In the genomic region with DNA sequence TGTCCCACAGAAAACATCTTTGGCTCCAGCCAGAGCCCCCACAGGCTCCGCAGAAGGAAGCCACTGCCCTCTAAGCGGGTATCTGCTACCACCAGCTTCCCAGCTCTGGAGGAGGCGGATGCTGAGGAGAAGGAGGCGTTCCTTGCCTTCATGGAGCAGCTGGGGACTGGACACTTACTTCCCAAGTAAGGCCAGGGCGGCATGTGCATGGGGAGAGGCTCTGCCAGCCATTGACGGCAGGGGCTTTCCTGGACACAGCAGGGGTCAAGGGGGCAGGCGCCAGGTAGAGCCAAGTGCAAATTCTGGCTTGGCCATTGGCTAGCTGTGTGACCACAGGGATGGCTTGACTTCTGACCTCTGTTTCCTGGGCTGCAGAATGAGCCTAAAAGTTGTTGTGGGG, we compare ENCODE assay signal across 26 cellular contexts. TPM values are rescaled to one million over a fixed set of nuclear protein-coding genes. Genes with fewer than 3 reads are reported as not detected.
"Had no signal": no experiment of that assay in that cellular context is flagged by ENCODE, and none has a peak within 500 bp of the region (broad histone marks: within the 10 kb centered on the region; RNA-seq: fewer than 3 reads in every experiment).

No MANE protein-coding gene starts in this region.

- H3K27me3 Mint-ChIP-seq: stimulated activated memory B cell treated with anti-CD40 and anti-IgM and Interleukin-4, amounts not matched to agents 10 μg/mL and 1 μg/mL and 100 μg/mL, for 72 hours; stimulated activated naive CD8-positive, alpha-beta T cell treated with anti-CD3 and anti-CD28 coated beads, Interleukin-15, Interleukin-2, amounts not matched to agents 100 ng/mL and 50 ng/mL, for 24 hours had no signal

- DNase-seq: effector CD8-positive, alpha-beta T cell; gastrocnemius medialis; heart right ventricle; hypothalamus; islet precursor cell; mammary epithelial cell; mucosa of descending colon; naive thymus-derived CD8-positive, alpha-beta T cell; nucleus accumbens; pancreas; stimulated activated CD4-positive, alpha-beta T cell treated with anti-CD3 and anti-CD28 coated beads, Interleukin-15, amount 100 ng/mL, for 24 hours; stimulated activated CD4-positive, alpha-beta T cell treated with anti-CD3 and anti-CD28 coated beads, Interleukin-1b, Interleukin-23, amount 100 ng/mL, for 48 hours; stimulated activated CD4-positive, alpha-beta T cell treated with anti-CD3 and anti-CD28 coated beads, Interleukin-4, amount 100 ng/mL, for 24 hours; upper lobe of left lung had no signal

- H3K27me3 ChIP-seq: gastrocnemius medialis, heart right ventricle, pancreas, right lobe of liver, upper lobe of left lung, vagina had no signal

- H3K4me3 ChIP-seq: coronary artery, gastrocnemius medialis, heart right ventricle, mucosa of descending colon, pancreas, prostate gland, right lobe of liver, tibial artery, upper lobe of left lung, vagina had no signal

- H3K27ac Mint-ChIP-seq: naive thymus-derived CD8-positive, alpha-beta T cell; stimulated activated memory B cell treated with anti-CD40 and anti-IgM and Interleukin-4, amounts not matched to agents 10 μg/mL and 1 μg/mL and 100 μg/mL, for 72 hours; stimulated activated naive CD8-positive, alpha-beta T cell treated with anti-CD3 and anti-CD28 coated beads, Interleukin-15, Interleukin-2, amounts not matched to agents 100 ng/mL and 50 ng/mL, for 24 hours had no signal

- H3K9me3 ChIP-seq: gastrocnemius medialis, heart right ventricle, mucosa of descending colon, pancreas, prostate gland, right lobe of liver, tibial artery, upper lobe of left lung, vagina had no signal

- H3K4me1 Mint-ChIP-seq: neural crest cell had no signal

- H3K9me3 Mint-ChIP-seq: naive thymus-derived CD8-positive, alpha-beta T cell; neural crest cell; stimulated activated memory B cell treated with anti-CD40 and anti-IgM and Interleukin-4, amounts not matched to agents 10 μg/mL and 1 μg/mL and 100 μg/mL, for 72 hours; stimulated activated naive CD8-positive, alpha-beta T cell treated with anti-CD3 and anti-CD28 coated beads, Interleukin-15, Interleukin-2, amounts not matched to agents 100 ng/mL and 50 ng/mL, for 24 hours had no signal

- H3K4me3 Mint-ChIP-seq: naive thymus-derived CD8-positive, alpha-beta T cell; neural crest cell; stimulated activated memory B cell treated with anti-CD40 and anti-IgM and Interleukin-4, amounts not matched to agents 10 μg/mL and 1 μg/mL and 100 μg/mL, for 72 hours; stimulated activated naive CD8-positive, alpha-beta T cell treated with anti-CD3 and anti-CD28 coated beads, Interleukin-15, Interleukin-2, amounts not matched to agents 100 ng/mL and 50 ng/mL, for 24 hours had no signal

- H3K4me1 ChIP-seq: gastrocnemius medialis, heart right ventricle, pancreas, prostate gland, right lobe of liver, tibial artery, upper lobe of left lung had no signal

- H3K27ac ChIP-seq: coronary artery, gastrocnemius medialis, heart right ventricle, pancreas, prostate gland, right lobe of liver, tibial artery, upper lobe of left lung, vagina had no signal

- ATAC-seq: esophagus mucosa; gastrocnemius medialis; heart right ventricle; left lobe of liver; mucosa of descending colon; naive thymus-derived CD8-positive, alpha-beta T cell; pancreas; stimulated activated memory B cell treated with anti-CD40 and anti-IgM and Interleukin-4, amounts not matched to agents 10 μg/mL and 1 μg/mL and 100 μg/mL, for 72 hours had no signal

- H3K36me3 ChIP-seq: gastrocnemius medialis, heart right ventricle, pancreas, prostate gland, right lobe of liver, tibial artery, upper lobe of left lung, vagina had no signal

- H3K36me3 Mint-ChIP-seq: naive thymus-derived CD8-positive, alpha-beta T cell; stimulated activated memory B cell treated with anti-CD40 and anti-IgM and Interleukin-4, amounts not matched to agents 10 μg/mL and 1 μg/mL and 100 μg/mL, for 72 hours had no signal

RNA-seq across cellular contexts. Expression of a gene that starts 17.8 kb away (rescaled TPM):
- total RNA-seq: fibroblast of villous mesenchyme; naive thymus-derived CD8-positive, alpha-beta T cell; neural crest cell; renal cortical epithelial cell had no signal
- polyA plus RNA-seq: naive thymus-derived CD8-positive, alpha-beta T cell had no signal
